15 cellular contexts compared by ENCODE assay signal in genomic region chr12:108119126-108119973, GRCh38. TPM values are rescaled to one million over a fixed set of nuclear protein-coding genes. Genes with fewer than 3 reads are reported as not detected.
DNase-seq lines count a peak whose midpoint lies in the region; ATAC-seq, FAIRE-seq and TF ChIP-seq lines count a peak whose summit lies in the region.
"Had no signal": no experiment of that assay in that cellular context is flagged by ENCODE, and none has a peak within 500 bp of the region (broad histone marks: within the 10 kb centered on the region; RNA-seq: fewer than 3 reads in every experiment).

No MANE protein-coding gene starts in this region.

- H3K36me3 Mint-ChIP-seq in T-helper 17 cell (ENCODE audit: low read depth) = peaks cover 4% of the 10 kb centered on the region
- H3K36me3 Mint-ChIP-seq in naive thymus-derived CD4-positive, alpha-beta T cell = peaks cover 0 to 5% (median 0%) of the 10 kb centered on the region in 5 donors
- H3K36me3 Mint-ChIP-seq: CD8-positive, alpha-beta T cell had no signal

- H3K27me3 ChIP-seq in naive thymus-derived CD4-positive, alpha-beta T cell (ENCODE audit: control insufficient read depth in 2 of 2, insufficient read depth in 2 of 2, low read length in 2 of 2) = no peaks in the 10 kb centered on the region

- no peak for TF ChIP-seq POLR2A in GM12892 (IDR thresholded peaks at IDR 0.05; ENCODE audit: low read depth, low read length)

- H3K4me3 ChIP-seq in naive thymus-derived CD4-positive, alpha-beta T cell (ENCODE audit: low read length) = no peak overlapping the region

- POLR2A ChIA-PET in naive thymus-derived CD4-positive, alpha-beta T cell (lab: Charles Lee) = no interaction called here

- intact Hi-C loops in naive thymus-derived CD4-positive, alpha-beta T cell (cut with micrococcal nuclease) = no loop called here

- peak; percentile 63 for ATAC-seq in GM21576 (IDR thresholded peaks at IDR 0.05; ENCODE audit: unreplicated experiment)
- peak; percentile 40 for ATAC-seq in T-helper 17 cell
- ATAC-seq in naive thymus-derived CD4-positive, alpha-beta T cell = peak; percentile 63
- no peak for ATAC-seq in HG03457 (IDR thresholded peaks at IDR 0.05; ENCODE audit: unreplicated experiment)
- ATAC-seq: CD8-positive, alpha-beta T cell had no signal

- H3K4me1 Mint-ChIP-seq in T-helper 17 cell = peaks cover 7% of the 10 kb centered on the region
- H3K4me1 Mint-ChIP-seq in naive thymus-derived CD4-positive, alpha-beta T cell = peaks cover 0 to 9% (median 3%) of the 10 kb centered on the region in 7 donors

- peak; percentile 20 for DNase-seq in GM12892 (ENCODE audit: insufficient read length)
- no peak for DNase-seq in T-helper 17 cell
- DNase-seq in naive thymus-derived CD4-positive, alpha-beta T cell = no peak
- DNase-seq in iPS-NIHi7 (ENCODE audit: extremely low spot score) = no peak
- no peak for DNase-seq in hypothalamus (lab: John Stamatoyannopoulos, UW)
- no peak for DNase-seq in NCI-H1105 (lab: John Stamatoyannopoulos, UW)
- DNase-seq: activated CD4-positive, alpha-beta T cell treated with anti-CD3 and anti-CD28 coated beads for 1 hour; activated naive CD4-positive, alpha-beta T cell treated with Interleukin-2 at 50 U/mL for 16 hours; CD8-positive, alpha-beta T cell; NCI-H1092; NCI-H524; Right ventricle myocardium superior had no signal

- peak overlapping the region; percentile 1 for H3K27ac Mint-ChIP-seq in T-helper 17 cell
- no peak overlapping the region for H3K27ac Mint-ChIP-seq in naive thymus-derived CD4-positive, alpha-beta T cell
- H3K27ac Mint-ChIP-seq: CD8-positive, alpha-beta T cell had no signal

- H3K4me1 ChIP-seq in naive thymus-derived CD4-positive, alpha-beta T cell (ENCODE audit: control insufficient read depth in 2 of 2, insufficient read depth in 2 of 2, low read length in 2 of 2) = no peaks in the 10 kb centered on the region

- no peak overlapping the region for H3K4me3 Mint-ChIP-seq in T-helper 17 cell
- H3K4me3 Mint-ChIP-seq in naive thymus-derived CD4-positive, alpha-beta T cell = no peak overlapping the region
- H3K4me3 Mint-ChIP-seq: CD8-positive, alpha-beta T cell had no signal

- CTCF ChIA-PET in naive thymus-derived CD4-positive, alpha-beta T cell (lab: Charles Lee) = no interaction called here

- FAIRE-seq in GM12892 (lab: Jason Lieb, UNC) = peak; percentile 53
- FAIRE-seq: colon had no signal

- H3K27ac ChIP-seq in naive thymus-derived CD4-positive, alpha-beta T cell (ENCODE audit: low read depth, low read length) = no peak overlapping the region

- no peaks in the 10 kb centered on the region for H3K9me3 ChIP-seq in T-helper 17 cell (ENCODE audit: control insufficient read depth, low read length, poor library complexity, severe bottlenecking)
- no peaks in the 10 kb centered on the region for H3K9me3 ChIP-seq in naive thymus-derived CD4-positive, alpha-beta T cell (ENCODE audit: control insufficient read depth in 2 of 3, low read length in 3 of 3)

- H3K9me3 Mint-ChIP-seq in naive thymus-derived CD4-positive, alpha-beta T cell = peaks cover 3 to 20% (median 6%) of the 10 kb centered on the region in 11 donors

- H3K27me3 Mint-ChIP-seq in T-helper 17 cell = no peaks in the 10 kb centered on the region
- H3K27me3 Mint-ChIP-seq in naive thymus-derived CD4-positive, alpha-beta T cell = peaks cover 6 to 40% (median 32%) of the 10 kb centered on the region in 5 donors

- no peaks in the 10 kb centered on the region for H3K36me3 ChIP-seq in naive thymus-derived CD4-positive, alpha-beta T cell (ENCODE audit: control insufficient read depth in 2 of 3, insufficient read depth in 3 of 3, low read length in 3 of 3)

RNA-seq across cellular contexts. Expression of gene WSCD2, which starts 9.7 kb away (rescaled TPM):
- not detected for polyA plus RNA-seq in GM12892 (2012; ENCODE audit: missing spikeins)
- under 1 TPM in 1 of 2 donors, not detected in 1; 0.60 TPM for total RNA-seq in T-helper 17 cell
- not detected for total RNA-seq in naive thymus-derived CD4-positive, alpha-beta T cell
- not detected for polyA plus RNA-seq in naive thymus-derived CD4-positive, alpha-beta T cell
- total RNA-seq: CD8-positive, alpha-beta T cell had no signal
